10 cellular contexts compared by ENCODE assay signal in the genomic region with DNA sequence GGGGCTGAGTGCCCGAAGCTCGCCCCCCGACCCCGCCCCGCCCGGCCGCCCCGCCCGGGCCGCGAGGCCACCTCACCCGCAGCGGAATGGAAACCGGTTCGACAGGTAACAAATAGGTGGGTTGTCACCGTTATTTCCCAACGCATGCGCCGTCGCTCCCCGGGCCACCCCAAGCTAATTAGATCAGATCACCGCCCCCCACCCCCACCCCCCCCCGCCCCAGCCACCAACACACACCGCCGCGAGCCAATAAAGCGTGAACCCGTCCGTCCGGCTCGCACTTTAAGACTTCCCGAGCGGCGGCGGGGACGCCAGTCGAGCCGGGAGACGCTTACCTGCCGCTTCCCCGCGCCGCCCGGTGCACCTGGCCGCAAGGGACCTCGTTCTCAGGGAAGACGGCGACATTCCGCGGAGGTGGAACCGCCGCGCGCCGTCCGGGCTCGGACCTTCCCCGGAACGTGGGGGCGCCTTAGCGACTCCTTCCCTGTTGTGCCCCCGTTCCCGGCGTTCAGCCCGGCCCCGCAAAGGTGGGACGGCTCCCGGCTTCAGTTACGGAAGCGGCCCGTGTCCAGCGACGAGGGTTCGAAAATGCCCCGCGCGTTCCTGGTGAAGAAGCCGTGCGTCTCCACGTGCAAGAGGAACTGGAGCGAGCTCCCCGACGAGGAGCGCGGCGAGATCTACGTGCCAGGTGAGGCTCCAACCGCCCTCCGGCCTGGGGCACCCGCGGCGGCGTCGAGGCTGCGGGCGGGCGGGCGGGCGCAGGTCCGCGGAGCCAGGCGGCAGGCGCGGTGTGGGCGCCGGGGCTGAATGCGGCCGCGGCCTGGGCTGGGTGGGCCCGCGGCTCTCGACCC. TPM values are rescaled to one million over a fixed set of nuclear protein-coding genes. Genes with fewer than 3 reads are reported as not detected.
DNase-seq lines count a peak whose midpoint lies in the region; ATAC-seq and TF ChIP-seq lines count a peak whose summit lies in the region.
"Had no signal": no experiment of that assay in that cellular context is flagged by ENCODE, and none has a peak within 500 bp of the region (broad histone marks: within the 10 kb centered on the region; RNA-seq: fewer than 3 reads in every experiment).

A gene (plus strand): TSS at position 278 of the 851 bp plus-strand sequence. CDS start 311 bp downstream, at position 589.

- H3K9me2 ChIP-seq in GM23338 (ENCODE audit: insufficient read depth): 0 out of 2 replicates have a peak, but pooled peaks cover 2% of the 10 kb centered on the region

- H3K4me1 Mint-ChIP-seq in GM23338: peaks cover 44% of the 10 kb centered on the region

- no peak within 1 kb of the TSS for H3K27ac Mint-ChIP-seq in GM23338

- H3K27me3 ChIP-seq in GM23338 (ENCODE audit: insufficient read depth): peaks cover 67% of the 10 kb centered on the region

- H3K4me1 ChIP-seq in GM23338 (ENCODE audit: insufficient read depth): peaks cover 29% of the 10 kb centered on the region

- H3K27me3 Mint-ChIP-seq in GM23338 (ENCODE audit: insufficient read depth, low read depth, poor library complexity): peaks cover 61% of the 10 kb centered on the region

- peak within 1 kb of the TSS; percentile 86 for H3K4me3 ChIP-seq in GM23338

- no peaks in the 10 kb centered on the region; the same call in 2 of the 3 replicates for H3K9me3 Mint-ChIP-seq in GM23338

- H3K36me3 ChIP-seq in GM23338 (ENCODE audit: insufficient read depth): no peaks in the 10 kb centered on the region

- H3K79me2 ChIP-seq in GM23338 (replicated peaks; ENCODE audit: insufficient read depth): no peaks in the 10 kb centered on the region; the same call in 1 of the 2 replicates

- peak; percentile 19 for ATAC-seq in GM23338
- ATAC-seq in GM18498 (IDR thresholded peaks at IDR 0.05; ENCODE audit: unreplicated experiment): no peak
- no peak for ATAC-seq in GM21717 (IDR thresholded peaks at IDR 0.05; ENCODE audit: unreplicated experiment)
- no peak for ATAC-seq in omental fat pad (ENCODE audit: low FRiP score)

- peak within 1 kb of the TSS; percentile 90 for H2AFZ ChIP-seq in GM23338

- DNase-seq in GM23338 (ENCODE audit: low spot score): peak; percentile 87
- peak; percentile 52 for DNase-seq in NCI-H69 (lab: John Stamatoyannopoulos, UW)
- DNase-seq in epithelial cell of prostate (ENCODE audit: low read depth, low spot score): no peak
- peak; percentile 47 for DNase-seq in retina
- no peak for DNase-seq in omental fat pad (ENCODE audit: low spot score)
- no peak for DNase-seq in cerebellar cortex (ENCODE audit: low spot score)

- peak within 1 kb of the TSS; percentile 82 for H3K4me2 ChIP-seq in GM23338

- 0 out of 2 replicates have a peak, but pooled peaks cover 3% of the 10 kb centered on the region for H3F3A ChIP-seq in GM23338 (replicated peaks; ENCODE audit: low read depth)

- H3K4me3 Mint-ChIP-seq in GM23338: peak within 1 kb of the TSS; percentile 86

- no peaks in the 10 kb centered on the region for H4K20me1 ChIP-seq in GM23338 (replicated peaks; ENCODE audit: insufficient read depth)

- no peaks in the 10 kb centered on the region; the same call in 2 of the 3 replicates for H3K36me3 Mint-ChIP-seq in GM23338 (ENCODE audit: low read depth)

- H3K27ac ChIP-seq in GM23338 (ENCODE audit: low read depth) (no peak within 1 kb of the TSS), epithelial cell of prostate (peak within 1 kb of the TSS; percentile 35)

- no peak for TF ChIP-seq CTCF in GM23338 (conservative IDR thresholded peaks at IDR 0.05; ENCODE audit: low read depth in 2 of 2)
- no peak for TF ChIP-seq CTCF in omental fat pad (IDR thresholded peaks at IDR 0.05)

TF ChIP-seq in GM23338, 12 proteins besides CTCF, POLR2A, EP300 and RAD21:
- TF ChIP-seq ZNF331 (CRISPR knock-in tag; IDR thresholded peaks at IDR 0.05; ENCODE audit: low read depth) (no peak), STAT1 (IDR thresholded peaks at IDR 0.05; ENCODE audit: unreplicated experiment) (no peak), EZH2 (IDR thresholded peaks at IDR 0.05; ENCODE audit: low read depth, unreplicated experiment) (peak; percentile 76), EZH2phosphoT487 (IDR thresholded peaks at IDR 0.05; ENCODE audit: unreplicated experiment) (peak; percentile 79)
- TF ChIP-seq, protein P1, sequence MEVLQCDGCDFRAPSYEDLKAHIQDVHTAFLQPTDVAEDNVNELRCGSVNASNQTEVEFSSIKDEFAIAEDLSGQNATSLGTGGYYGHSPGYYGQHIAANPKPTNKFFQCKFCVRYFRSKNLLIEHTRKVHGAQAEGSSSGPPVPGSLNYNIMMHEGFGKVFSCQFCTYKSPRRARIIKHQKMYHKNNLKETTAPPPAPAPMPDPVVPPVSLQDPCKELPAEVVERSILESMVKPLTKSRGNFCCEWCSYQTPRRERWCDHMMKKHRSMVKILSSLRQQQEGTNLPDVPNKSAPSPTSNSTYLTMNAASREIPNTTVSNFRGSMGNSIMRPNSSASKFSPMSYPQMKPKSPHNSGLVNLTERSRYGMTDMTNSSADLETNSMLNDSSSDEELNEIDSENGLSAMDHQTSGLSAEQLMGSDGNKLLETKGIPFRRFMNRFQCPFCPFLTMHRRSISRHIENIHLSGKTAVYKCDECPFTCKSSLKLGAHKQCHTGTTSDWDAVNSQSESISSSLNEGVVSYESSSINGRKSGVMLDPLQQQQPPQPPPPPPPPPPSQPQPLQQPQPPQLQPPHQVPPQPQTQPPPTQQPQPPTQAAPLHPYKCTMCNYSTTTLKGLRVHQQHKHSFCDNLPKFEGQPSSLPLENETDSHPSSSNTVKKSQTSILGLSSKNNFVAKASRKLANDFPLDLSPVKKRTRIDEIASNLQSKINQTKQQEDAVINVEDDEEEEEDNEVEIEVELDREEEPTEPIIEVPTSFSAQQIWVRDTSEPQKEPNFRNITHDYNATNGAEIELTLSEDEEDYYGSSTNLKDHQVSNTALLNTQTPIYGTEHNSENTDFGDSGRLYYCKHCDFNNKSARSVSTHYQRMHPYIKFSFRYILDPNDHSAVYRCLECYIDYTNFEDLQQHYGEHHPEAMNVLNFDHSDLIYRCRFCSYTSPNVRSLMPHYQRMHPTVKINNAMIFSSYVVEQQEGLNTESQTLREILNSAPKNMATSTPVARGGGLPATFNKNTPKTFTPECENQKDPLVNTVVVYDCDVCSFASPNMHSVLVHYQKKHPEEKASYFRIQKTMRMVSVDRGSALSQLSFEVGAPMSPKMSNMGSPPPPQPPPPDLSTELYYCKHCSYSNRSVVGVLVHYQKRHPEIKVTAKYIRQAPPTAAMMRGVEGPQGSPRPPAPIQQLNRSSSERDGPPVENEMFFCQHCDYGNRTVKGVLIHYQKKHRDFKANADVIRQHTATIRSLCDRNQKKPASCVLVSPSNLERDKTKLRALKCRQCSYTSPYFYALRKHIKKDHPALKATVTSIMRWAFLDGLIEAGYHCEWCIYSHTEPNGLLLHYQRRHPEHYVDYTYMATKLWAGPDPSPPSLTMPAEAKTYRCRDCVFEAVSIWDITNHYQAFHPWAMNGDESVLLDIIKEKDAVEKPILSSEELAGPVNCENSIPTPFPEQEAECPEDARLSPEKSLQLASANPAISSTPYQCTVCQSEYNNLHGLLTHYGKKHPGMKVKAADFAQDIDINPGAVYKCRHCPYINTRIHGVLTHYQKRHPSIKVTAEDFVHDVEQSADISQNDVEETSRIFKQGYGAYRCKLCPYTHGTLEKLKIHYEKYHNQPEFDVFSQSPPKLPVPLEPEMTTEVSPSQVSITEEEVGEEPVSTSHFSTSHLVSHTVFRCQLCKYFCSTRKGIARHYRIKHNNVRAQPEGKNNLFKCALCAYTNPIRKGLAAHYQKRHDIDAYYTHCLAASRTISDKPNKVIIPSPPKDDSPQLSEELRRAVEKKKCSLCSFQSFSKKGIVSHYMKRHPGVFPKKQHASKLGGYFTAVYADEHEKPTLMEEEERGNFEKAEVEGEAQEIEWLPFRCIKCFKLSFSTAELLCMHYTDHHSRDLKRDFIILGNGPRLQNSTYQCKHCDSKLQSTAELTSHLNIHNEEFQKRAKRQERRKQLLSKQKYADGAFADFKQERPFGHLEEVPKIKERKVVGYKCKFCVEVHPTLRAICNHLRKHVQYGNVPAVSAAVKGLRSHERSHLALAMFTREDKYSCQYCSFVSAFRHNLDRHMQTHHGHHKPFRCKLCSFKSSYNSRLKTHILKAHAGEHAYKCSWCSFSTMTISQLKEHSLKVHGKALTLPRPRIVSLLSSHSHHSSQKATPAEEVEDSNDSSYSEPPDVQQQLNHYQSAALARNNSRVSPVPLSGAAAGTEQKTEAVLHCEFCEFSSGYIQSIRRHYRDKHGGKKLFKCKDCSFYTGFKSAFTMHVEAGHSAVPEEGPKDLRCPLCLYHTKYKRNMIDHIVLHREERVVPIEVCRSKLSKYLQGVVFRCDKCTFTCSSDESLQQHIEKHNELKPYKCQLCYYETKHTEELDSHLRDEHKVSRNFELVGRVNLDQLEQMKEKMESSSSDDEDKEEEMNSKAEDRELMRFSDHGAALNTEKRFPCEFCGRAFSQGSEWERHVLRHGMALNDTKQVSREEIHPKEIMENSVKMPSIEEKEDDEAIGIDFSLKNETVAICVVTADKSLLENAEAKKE (CRISPR knock-in tag; IDR thresholded peaks at IDR 0.05): no peak
TF ChIP-seq in GM23338: peak in this region for 2.

RNA-seq across cellular contexts. Expression of the gene that starts here (rescaled TPM):
- total RNA-seq in GM23338 (2014; rRNA removed; shearing (Covaris generic)): 3.3 and 5.1 TPM in 2 replicates
- polyA plus RNA-seq in GM23338 (2016; fragmentation: Nextera tagmentation; extraction: Ambion mirVana): 1.4 and 1.5 TPM in 2 replicates
- not detected for total RNA-seq in omental fat pad
- total RNA-seq: glomerular endothelial cell, LHCN-M2 had no signal

Comparison
In these comparisons a context has a peak if more than half of its experiments do, and no peak if none do; other contexts are left out.
1. DNase-seq: peak in GM23338 (single experiment), NCI-H69 (single experiment) and retina (single experiment); none in epithelial cell of prostate (single experiment), omental fat pad (single experiment) and cerebellar cortex (single experiment).